Comparison of ENCODE assay signal across 22 cellular contexts in the genomic region with DNA sequence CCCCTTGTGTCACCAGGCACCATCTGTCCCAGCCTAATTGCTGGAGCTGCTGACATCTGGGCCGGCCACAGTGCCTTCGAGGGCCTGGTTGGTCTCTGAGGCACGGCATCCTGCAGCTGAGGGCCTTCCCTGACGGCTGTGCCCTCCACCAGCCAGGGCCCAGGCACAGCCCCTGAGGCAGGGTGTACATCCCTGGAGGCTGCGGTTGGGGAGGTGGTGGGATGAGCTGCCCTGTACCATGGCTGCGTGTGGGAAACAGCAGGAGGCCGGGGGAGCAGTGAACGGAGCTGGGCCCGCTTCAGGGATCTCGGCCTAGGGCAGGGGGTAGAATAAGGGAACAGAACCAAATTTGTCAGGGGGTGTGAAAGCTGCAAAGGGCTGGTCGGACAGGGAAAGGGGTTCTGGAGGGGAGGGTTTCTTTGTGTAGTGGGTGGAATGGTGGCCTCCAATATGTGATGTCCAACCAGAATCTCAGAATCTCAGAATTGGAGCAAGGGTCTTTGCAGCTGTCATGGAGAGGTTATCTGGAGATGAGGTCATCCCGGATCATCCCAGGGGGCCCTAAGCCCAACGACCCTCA. TPM values are rescaled to one million over a fixed set of nuclear protein-coding genes. Genes with fewer than 3 reads are reported as not detected.
DNase-seq lines count a peak whose midpoint lies in the region; ATAC-seq and TF ChIP-seq lines count a peak whose summit lies in the region.
"Had no signal": no experiment of that assay in that cellular context is flagged by ENCODE, and none has a peak within 500 bp of the region (broad histone marks: within the 10 kb centered on the region; RNA-seq: fewer than 3 reads in every experiment).

No MANE protein-coding gene starts in this region.

- H3K9me3 Mint-ChIP-seq in WTC11 (peaks cover 4% of the 10 kb centered on the region), neural progenitor cell (peaks cover 2% of the 10 kb centered on the region)

- no peak overlapping the region for H3K4me2 ChIP-seq in neural progenitor cell
- H3K4me2 ChIP-seq: PC-9 had no signal

- H3K9ac ChIP-seq in neural progenitor cell, result no peak overlapping the region

- no peak overlapping the region for H3K27ac ChIP-seq in neural progenitor cell
- H3K27ac ChIP-seq: PC-9 had no signal

- no peak overlapping the region for H3K4me3 ChIP-seq in neural progenitor cell
- H3K4me3 ChIP-seq: GM12878, K562, PC-9 had no signal

- H2AFZ ChIP-seq in neural progenitor cell (replicated peaks), result no peak overlapping the region
- H2AFZ ChIP-seq: PC-9 had no signal

- CTCF ChIA-PET in WTC11 (lab: Charles Lee), result interaction anchor here (0.6 to 2.0 kb wide), 7 partner anchors 9 to 179 kb away, joined by 3 to 6 read pairs (median 4); partner anchors contain the start of gene SLC38A10

- no peaks in the 10 kb centered on the region for H4K20me1 ChIP-seq in neural progenitor cell (ENCODE audit: low read depth)

- intact Hi-C loops in Right ventricle myocardium inferior (cut with DNase I) (loop anchor here (5.0 kb wide), 1 partner anchor 82 kb away; no protein-coding TSS in a partner anchor), Right ventricle myocardium superior (cut with DNase I) (no loop called here)

- H3F3A ChIP-seq in neural progenitor cell (ENCODE audit: low read depth), result no peaks in the 10 kb centered on the region

- no peak for TF ChIP-seq CTCF in WTC11 (IDR thresholded peaks at IDR 0.05)
- no peak for TF ChIP-seq CTCF in neural progenitor cell (IDR thresholded peaks at IDR 0.05)

- H3K36me3 ChIP-seq in neural progenitor cell, result no peaks in the 10 kb centered on the region
- H3K36me3 ChIP-seq: BE2C had no signal

- ATAC-seq in Right ventricle myocardium inferior (no peak), Right ventricle myocardium superior (ENCODE audit: poor library complexity) (no peak), WTC11 (no peak), GM19467 (IDR thresholded peaks at IDR 0.05; ENCODE audit: unreplicated experiment) (no peak), HG03108 (IDR thresholded peaks at IDR 0.05; ENCODE audit: unreplicated experiment) (no peak)
- ATAC-seq: GM12878, K562 had no signal

- H3K36me3 Mint-ChIP-seq in WTC11, result no peaks in the 10 kb centered on the region
- no peaks in the 10 kb centered on the region for H3K36me3 Mint-ChIP-seq in neural progenitor cell
- H3K36me3 Mint-ChIP-seq: CD4-positive, CD25-positive, alpha-beta regulatory T cell had no signal

- H3K27me3 Mint-ChIP-seq in WTC11 (ENCODE audit: low read depth), result no peaks in the 10 kb centered on the region; the same call in 1 of the 2 replicates
- H3K27me3 Mint-ChIP-seq in neural progenitor cell (ENCODE audit: insufficient read depth, low read depth), result peaks cover 15% of the 10 kb centered on the region

- POLR2A ChIA-PET in WTC11 (lab: Charles Lee), result no interaction called here

- no peaks in the 10 kb centered on the region for H3K79me2 ChIP-seq in neural progenitor cell (ENCODE audit: low read depth)

- in situ Hi-C loops in G401 (cut with HindIII; ENCODE audit: low sequenced_read_pairs), result no loop called here

- H3K4me1 Mint-ChIP-seq in WTC11 (peaks cover 7% of the 10 kb centered on the region), neural progenitor cell (peaks cover 23% of the 10 kb centered on the region)

- H3K4me1 ChIP-seq in neural progenitor cell, result peaks cover 6% of the 10 kb centered on the region

- DNase-seq in Right ventricle myocardium inferior (ENCODE audit: missing footprints) (peak; percentile 34), Right ventricle myocardium superior (no peak), WTC11 (ENCODE audit: low spot score) (no peak), neural progenitor cell (ENCODE audit: low spot score) (no peak), G401 (ENCODE audit: low spot score) (no peak), HCEC 1CT (no peak)
- DNase-seq: 8988T; ACHN; BE2C; CD4-positive, CD25-positive, alpha-beta regulatory T cell; Kasumi-1; NCI-H1092 treated with DMSO at 0.1 percent for 48 hours; NCI-H1436 treated with DMSO at 0.1 percent for 48 hours; NCI-H187 treated with DMSO at 0.1 percent for 48 hours; NCI-H446; NCI-H526 treated with DMSO at 0.1 percent for 48 hours; PC-9; SHP77 treated with DMSO at 0.1 percent for 48 hours had no signal

- H3K9me3 ChIP-seq in neural progenitor cell (ENCODE audit: low read depth), result no peaks in the 10 kb centered on the region
- H3K9me3 ChIP-seq: BE2C had no signal

- no peaks in the 10 kb centered on the region for H3K27me3 ChIP-seq in neural progenitor cell
- H3K27me3 ChIP-seq: BE2C had no signal

- peak overlapping the region; percentile 70; the same call in 1 of the 2 replicates for H3K27ac Mint-ChIP-seq in WTC11
- peak overlapping the region; percentile 90 for H3K27ac Mint-ChIP-seq in neural progenitor cell
- H3K27ac Mint-ChIP-seq: CD4-positive, CD25-positive, alpha-beta regulatory T cell had no signal

- H3K4me3 Mint-ChIP-seq in WTC11 (no peak overlapping the region), neural progenitor cell (peak overlapping the region; percentile 52)
- H3K4me3 Mint-ChIP-seq: CD4-positive, CD25-positive, alpha-beta regulatory T cell had no signal

TF ChIP-seq in WTC11, 78 proteins besides CTCF, POLR2A, EP300 and RAD21 (continues in another document):
- TF ChIP-seq HMGA2 (CRISPR knock-in tag; IDR thresholded peaks at IDR 0.05) (no peak), ZSCAN18 (CRISPR knock-in tag; IDR thresholded peaks at IDR 0.05) (no peak), TCF7 (CRISPR knock-in tag; IDR thresholded peaks at IDR 0.05; ENCODE audit: low read depth) (no peak), CDX4 (CRISPR knock-in tag; IDR thresholded peaks at IDR 0.05; ENCODE audit: borderline replicate concordance) (no peak), CREM (CRISPR knock-in tag; IDR thresholded peaks at IDR 0.05) (no peak), ZNF317 (CRISPR knock-in tag; IDR thresholded peaks at IDR 0.05; ENCODE audit: borderline replicate concordance, low read depth) (no peak), GABPB1 (CRISPR knock-in tag; IDR thresholded peaks at IDR 0.05) (no peak), NR3C1 (CRISPR knock-in tag; conservative IDR thresholded peaks at IDR 0.05; ENCODE audit: low read depth) (no peak), NFE2L1 (CRISPR knock-in tag; IDR thresholded peaks at IDR 0.05) (no peak), GTF2I (CRISPR knock-in tag; conservative IDR thresholded peaks at IDR 0.05) (no peak), ATF6 (CRISPR knock-in tag; IDR thresholded peaks at IDR 0.05) (no peak), NR2C2 (CRISPR knock-in tag; IDR thresholded peaks at IDR 0.05) (no peak)
- TF ChIP-seq, protein P1, sequence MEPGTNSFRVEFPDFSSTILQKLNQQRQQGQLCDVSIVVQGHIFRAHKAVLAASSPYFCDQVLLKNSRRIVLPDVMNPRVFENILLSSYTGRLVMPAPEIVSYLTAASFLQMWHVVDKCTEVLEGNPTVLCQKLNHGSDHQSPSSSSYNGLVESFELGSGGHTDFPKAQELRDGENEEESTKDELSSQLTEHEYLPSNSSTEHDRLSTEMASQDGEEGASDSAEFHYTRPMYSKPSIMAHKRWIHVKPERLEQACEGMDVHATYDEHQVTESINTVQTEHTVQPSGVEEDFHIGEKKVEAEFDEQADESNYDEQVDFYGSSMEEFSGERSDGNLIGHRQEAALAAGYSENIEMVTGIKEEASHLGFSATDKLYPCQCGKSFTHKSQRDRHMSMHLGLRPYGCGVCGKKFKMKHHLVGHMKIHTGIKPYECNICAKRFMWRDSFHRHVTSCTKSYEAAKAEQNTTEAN (CRISPR knock-in tag; IDR thresholded peaks at IDR 0.05), result no peak

RNA-seq across cellular contexts. Expression of gene SLC38A10, which starts 10.0 kb away (rescaled TPM):
- total RNA-seq in Right ventricle myocardium inferior (44.6 TPM), Right ventricle myocardium superior (41.3 TPM), WTC11 (2021) (47.0 to 62.4 TPM (median 53.9 TPM) in 3 replicates), neural progenitor cell (ENCODE audit: low replicate concordance) (8.3 and 31.4 TPM in 2 replicates)
- 76.9 and 90.6 TPM in 2 replicates for total RNA-seq in G401 (2014; rRNA removed; shearing (Covaris generic))
